Comparison of ENCODE assay signal across 1 cellular context in the genomic region with DNA sequence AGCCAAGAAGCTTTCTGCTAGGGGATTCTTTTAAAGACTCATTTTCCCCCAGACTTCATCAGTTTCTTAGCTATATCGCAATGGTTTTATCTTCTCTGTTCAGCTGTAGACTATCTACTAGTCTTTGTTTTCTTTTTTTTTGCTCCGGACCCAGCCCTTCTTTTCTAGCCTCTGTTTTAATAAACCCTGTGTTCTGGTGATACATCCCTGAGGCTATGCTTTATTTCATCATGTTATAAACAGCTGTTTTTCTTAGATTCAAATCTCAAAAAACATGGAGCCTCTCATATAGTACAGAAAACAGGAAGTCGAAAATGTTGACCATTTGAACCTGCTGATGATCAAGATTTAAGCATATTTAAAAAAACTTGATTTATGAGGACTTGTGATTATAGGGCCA.
TF ChIP-seq lines count a peak whose summit lies in the region.

No MANE protein-coding gene starts in this region.

TF ChIP-seq in K562, 482 proteins besides CTCF, POLR2A, EP300 and RAD21 (continued from another document and continues in another):
- TF ChIP-seq, protein P1, sequence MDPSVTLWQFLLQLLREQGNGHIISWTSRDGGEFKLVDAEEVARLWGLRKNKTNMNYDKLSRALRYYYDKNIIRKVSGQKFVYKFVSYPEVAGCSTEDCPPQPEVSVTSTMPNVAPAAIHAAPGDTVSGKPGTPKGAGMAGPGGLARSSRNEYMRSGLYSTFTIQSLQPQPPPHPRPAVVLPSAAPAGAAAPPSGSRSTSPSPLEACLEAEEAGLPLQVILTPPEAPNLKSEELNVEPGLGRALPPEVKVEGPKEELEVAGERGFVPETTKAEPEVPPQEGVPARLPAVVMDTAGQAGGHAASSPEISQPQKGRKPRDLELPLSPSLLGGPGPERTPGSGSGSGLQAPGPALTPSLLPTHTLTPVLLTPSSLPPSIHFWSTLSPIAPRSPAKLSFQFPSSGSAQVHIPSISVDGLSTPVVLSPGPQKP (CRISPR knock-in tag; IDR thresholded peaks at IDR 0.05) = no peak
- no peak for TF ChIP-seq CSDE1 (IDR thresholded peaks at IDR 0.05)
- TF ChIP-seq XRCC4 (IDR thresholded peaks at IDR 0.05; ENCODE audit: extremely low read depth, insufficient read depth, insufficient read length) = no peak
- TF ChIP-seq, protein P2, sequence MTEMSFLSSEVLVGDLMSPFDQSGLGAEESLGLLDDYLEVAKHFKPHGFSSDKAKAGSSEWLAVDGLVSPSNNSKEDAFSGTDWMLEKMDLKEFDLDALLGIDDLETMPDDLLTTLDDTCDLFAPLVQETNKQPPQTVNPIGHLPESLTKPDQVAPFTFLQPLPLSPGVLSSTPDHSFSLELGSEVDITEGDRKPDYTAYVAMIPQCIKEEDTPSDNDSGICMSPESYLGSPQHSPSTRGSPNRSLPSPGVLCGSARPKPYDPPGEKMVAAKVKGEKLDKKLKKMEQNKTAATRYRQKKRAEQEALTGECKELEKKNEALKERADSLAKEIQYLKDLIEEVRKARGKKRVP (CRISPR knock-in tag; IDR thresholded peaks at IDR 0.05) = peak; percentile 67
- TF ChIP-seq, protein P3, sequence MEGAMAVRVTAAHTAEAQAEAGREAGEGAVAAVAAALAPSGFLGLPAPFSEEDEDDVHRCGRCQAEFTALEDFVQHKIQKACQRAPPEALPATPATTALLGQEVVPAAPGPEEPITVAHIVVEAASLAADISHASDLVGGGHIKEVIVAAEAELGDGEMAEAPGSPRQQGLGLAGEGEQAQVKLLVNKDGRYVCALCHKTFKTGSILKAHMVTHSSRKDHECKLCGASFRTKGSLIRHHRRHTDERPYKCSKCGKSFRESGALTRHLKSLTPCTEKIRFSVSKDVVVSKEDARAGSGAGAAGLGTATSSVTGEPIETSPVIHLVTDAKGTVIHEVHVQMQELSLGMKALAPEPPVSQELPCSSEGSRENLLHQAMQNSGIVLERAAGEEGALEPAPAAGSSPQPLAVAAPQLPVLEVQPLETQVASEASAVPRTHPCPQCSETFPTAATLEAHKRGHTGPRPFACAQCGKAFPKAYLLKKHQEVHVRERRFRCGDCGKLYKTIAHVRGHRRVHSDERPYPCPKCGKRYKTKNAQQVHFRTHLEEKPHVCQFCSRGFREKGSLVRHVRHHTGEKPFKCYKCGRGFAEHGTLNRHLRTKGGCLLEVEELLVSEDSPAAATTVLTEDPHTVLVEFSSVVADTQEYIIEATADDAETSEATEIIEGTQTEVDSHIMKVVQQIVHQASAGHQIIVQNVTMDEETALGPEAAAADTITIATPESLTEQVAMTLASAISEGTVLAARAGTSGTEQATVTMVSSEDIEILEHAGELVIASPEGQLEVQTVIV (CRISPR knock-in tag; IDR thresholded peaks at IDR 0.05; ENCODE audit: borderline replicate concordance) = no peak
- TF ChIP-seq TCFL5 (CRISPR knock-in tag; conservative IDR thresholded peaks at IDR 0.05) = no peak
- TF ChIP-seq, protein P4, sequence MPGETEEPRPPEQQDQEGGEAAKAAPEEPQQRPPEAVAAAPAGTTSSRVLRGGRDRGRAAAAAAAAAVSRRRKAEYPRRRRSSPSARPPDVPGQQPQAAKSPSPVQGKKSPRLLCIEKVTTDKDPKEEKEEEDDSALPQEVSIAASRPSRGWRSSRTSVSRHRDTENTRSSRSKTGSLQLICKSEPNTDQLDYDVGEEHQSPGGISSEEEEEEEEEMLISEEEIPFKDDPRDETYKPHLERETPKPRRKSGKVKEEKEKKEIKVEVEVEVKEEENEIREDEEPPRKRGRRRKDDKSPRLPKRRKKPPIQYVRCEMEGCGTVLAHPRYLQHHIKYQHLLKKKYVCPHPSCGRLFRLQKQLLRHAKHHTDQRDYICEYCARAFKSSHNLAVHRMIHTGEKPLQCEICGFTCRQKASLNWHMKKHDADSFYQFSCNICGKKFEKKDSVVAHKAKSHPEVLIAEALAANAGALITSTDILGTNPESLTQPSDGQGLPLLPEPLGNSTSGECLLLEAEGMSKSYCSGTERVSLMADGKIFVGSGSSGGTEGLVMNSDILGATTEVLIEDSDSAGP (CRISPR knock-in tag; IDR thresholded peaks at IDR 0.05) = no peak
- TF ChIP-seq PHTF2 (CRISPR knock-in tag; IDR thresholded peaks at IDR 0.05) = no peak
- TF ChIP-seq SNIP1 (IDR thresholded peaks at IDR 0.05; ENCODE audit: low read depth) = no peak
- TF ChIP-seq SP1 (CRISPR knock-in tag; IDR thresholded peaks at IDR 0.05) = no peak
- TF ChIP-seq SP2 (IDR thresholded peaks at IDR 0.05; ENCODE audit: extremely low read depth, low read depth, low read length, poor library complexity, severe bottlenecking) = no peak
- TF ChIP-seq WHSC1 (IDR thresholded peaks at IDR 0.05; ENCODE audit: low read length) = no peak
- no peak for TF ChIP-seq IRF2 (CRISPR knock-in tag; IDR thresholded peaks at IDR 0.05)
- TF ChIP-seq MCM2 (IDR thresholded peaks at IDR 0.05; ENCODE audit: low read depth) = no peak
- TF ChIP-seq, protein P5, sequence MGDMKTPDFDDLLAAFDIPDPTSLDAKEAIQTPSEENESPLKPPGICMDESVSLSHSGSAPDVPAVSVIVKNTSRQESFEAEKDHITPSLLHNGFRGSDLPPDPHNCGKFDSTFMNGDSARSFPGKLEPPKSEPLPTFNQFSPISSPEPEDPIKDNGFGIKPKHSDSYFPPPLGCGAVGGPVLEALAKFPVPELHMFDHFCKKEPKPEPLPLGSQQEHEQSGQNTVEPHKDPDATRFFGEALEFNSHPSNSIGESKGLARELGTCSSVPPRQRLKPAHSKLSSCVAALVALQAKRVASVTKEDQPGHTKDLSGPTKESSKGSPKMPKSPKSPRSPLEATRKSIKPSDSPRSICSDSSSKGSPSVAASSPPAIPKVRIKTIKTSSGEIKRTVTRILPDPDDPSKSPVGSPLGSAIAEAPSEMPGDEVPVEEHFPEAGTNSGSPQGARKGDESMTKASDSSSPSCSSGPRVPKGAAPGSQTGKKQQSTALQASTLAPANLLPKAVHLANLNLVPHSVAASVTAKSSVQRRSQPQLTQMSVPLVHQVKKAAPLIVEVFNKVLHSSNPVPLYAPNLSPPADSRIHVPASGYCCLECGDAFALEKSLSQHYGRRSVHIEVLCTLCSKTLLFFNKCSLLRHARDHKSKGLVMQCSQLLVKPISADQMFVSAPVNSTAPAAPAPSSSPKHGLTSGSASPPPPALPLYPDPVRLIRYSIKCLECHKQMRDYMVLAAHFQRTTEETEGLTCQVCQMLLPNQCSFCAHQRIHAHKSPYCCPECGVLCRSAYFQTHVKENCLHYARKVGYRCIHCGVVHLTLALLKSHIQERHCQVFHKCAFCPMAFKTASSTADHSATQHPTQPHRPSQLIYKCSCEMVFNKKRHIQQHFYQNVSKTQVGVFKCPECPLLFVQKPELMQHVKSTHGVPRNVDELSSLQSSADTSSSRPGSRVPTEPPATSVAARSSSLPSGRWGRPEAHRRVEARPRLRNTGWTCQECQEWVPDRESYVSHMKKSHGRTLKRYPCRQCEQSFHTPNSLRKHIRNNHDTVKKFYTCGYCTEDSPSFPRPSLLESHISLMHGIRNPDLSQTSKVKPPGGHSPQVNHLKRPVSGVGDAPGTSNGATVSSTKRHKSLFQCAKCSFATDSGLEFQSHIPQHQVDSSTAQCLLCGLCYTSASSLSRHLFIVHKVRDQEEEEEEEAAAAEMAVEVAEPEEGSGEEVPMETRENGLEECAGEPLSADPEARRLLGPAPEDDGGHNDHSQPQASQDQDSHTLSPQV (IDR thresholded peaks at IDR 0.05) = peak; percentile 66; the same call in 1 of the 2 replicates
- TF ChIP-seq ZNF224 (CRISPR knock-in tag; IDR thresholded peaks at IDR 0.05) = no peak
- TF ChIP-seq PHB (CRISPR knock-in tag; IDR thresholded peaks at IDR 0.05) = no peak
- TF ChIP-seq MCM3 (IDR thresholded peaks at IDR 0.05) = no peak
- TF ChIP-seq, protein P6, sequence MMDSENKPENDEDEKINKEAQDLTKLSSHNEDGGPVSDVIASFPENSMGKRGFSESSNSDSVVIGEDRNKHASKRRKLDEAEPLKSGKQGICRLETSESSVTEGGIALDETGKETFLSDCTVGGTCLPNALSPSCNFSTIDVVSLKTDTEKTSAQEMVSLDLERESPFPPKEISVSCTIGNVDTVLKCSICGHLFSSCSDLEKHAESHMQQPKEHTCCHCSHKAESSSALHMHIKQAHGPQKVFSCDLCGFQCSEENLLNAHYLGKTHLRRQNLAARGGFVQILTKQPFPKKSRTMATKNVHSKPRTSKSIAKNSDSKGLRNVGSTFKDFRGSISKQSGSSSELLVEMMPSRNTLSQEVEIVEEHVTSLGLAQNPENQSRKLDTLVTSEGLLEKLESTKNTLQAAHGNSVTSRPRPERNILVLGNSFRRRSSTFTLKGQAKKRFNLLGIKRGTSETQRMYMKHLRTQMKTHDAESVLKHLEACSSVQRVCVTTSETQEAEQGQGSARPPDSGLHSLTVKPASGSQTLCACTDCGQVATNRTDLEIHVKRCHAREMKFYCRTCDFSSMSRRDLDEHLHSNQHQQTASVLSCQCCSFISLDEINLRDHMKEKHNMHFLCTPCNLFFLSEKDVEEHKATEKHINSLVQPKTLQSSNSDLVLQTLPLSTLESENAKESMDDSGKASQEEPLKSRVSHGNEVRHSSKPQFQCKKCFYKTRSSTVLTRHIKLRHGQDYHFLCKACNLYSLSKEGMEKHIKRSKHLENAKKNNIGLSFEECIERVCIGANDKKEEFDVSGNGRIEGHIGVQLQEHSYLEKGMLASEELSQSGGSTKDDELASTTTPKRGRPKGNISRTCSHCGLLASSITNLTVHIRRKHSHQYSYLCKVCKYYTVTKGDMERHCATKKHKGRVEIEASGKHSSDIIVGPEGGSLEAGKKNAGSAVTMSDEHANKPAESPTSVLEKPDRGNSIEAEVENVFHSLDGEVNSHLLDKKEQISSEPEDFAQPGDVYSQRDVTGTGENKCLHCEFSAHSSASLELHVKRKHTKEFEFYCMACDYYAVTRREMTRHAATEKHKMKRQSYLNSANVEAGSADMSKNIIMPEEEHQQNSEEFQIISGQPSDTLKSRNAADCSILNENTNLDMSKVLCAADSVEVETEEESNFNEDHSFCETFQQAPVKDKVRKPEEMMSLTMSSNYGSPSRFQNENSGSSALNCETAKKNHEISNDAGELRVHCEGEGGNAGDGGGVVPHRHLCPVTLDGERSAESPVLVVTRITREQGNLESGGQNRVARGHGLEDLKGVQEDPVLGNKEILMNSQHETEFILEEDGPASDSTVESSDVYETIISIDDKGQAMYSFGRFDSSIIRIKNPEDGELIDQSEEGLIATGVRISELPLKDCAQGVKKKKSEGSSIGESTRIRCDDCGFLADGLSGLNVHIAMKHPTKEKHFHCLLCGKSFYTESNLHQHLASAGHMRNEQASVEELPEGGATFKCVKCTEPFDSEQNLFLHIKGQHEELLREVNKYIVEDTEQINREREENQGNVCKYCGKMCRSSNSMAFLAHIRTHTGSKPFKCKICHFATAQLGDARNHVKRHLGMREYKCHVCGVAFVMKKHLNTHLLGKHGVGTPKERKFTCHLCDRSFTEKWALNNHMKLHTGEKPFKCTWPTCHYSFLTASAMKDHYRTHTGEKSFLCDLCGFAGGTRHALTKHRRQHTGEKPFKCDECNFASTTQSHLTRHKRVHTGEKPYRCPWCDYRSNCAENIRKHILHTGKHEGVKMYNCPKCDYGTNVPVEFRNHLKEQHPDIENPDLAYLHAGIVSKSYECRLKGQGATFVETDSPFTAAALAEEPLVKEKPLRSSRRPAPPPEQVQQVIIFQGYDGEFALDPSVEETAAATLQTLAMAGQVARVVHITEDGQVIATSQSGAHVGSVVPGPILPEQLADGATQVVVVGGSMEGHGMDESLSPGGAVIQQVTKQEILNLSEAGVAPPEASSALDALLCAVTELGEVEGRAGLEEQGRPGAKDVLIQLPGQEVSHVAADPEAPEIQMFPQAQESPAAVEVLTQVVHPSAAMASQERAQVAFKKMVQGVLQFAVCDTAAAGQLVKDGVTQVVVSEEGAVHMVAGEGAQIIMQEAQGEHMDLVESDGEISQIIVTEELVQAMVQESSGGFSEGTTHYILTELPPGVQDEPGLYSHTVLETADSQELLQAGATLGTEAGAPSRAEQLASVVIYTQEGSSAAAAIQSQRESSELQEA (IDR thresholded peaks at IDR 0.05; ENCODE audit: low read depth) = no peak
- TF ChIP-seq NCOR1 (IDR thresholded peaks at IDR 0.05) = peak; percentile 81
- TF ChIP-seq, protein P7, sequence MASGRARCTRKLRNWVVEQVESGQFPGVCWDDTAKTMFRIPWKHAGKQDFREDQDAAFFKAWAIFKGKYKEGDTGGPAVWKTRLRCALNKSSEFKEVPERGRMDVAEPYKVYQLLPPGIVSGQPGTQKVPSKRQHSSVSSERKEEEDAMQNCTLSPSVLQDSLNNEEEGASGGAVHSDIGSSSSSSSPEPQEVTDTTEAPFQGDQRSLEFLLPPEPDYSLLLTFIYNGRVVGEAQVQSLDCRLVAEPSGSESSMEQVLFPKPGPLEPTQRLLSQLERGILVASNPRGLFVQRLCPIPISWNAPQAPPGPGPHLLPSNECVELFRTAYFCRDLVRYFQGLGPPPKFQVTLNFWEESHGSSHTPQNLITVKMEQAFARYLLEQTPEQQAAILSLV (tag; IDR thresholded peaks at IDR 0.05) = no peak
- no peak for TF ChIP-seq XRCC5 (IDR thresholded peaks at IDR 0.05; ENCODE audit: low read depth, low read length)
- peak; percentile 63 for TF ChIP-seq ATF7 (IDR thresholded peaks at IDR 0.05)
- TF ChIP-seq KHSRP (IDR thresholded peaks at IDR 0.05) = no peak; the same call in 1 of the 2 replicates
- TF ChIP-seq EZH2 (IDR thresholded peaks at IDR 0.05; ENCODE audit: borderline replicate concordance, low read depth, low read length) = no peak
- no peak for TF ChIP-seq SMAD2 (IDR thresholded peaks at IDR 0.05; ENCODE audit: low read depth, low read length)
- TF ChIP-seq SMARCC2 (IDR thresholded peaks at IDR 0.05; ENCODE audit: low read depth) = peak; percentile 65; the same call in 1 of the 2 replicates
- no peak for TF ChIP-seq TAF1 (IDR thresholded peaks at IDR 0.05; ENCODE audit: control insufficient read depth, extremely low read depth, insufficient read depth, low read length, severe bottlenecking)
